24 cellular contexts compared by ENCODE assay signal in the genomic region with DNA sequence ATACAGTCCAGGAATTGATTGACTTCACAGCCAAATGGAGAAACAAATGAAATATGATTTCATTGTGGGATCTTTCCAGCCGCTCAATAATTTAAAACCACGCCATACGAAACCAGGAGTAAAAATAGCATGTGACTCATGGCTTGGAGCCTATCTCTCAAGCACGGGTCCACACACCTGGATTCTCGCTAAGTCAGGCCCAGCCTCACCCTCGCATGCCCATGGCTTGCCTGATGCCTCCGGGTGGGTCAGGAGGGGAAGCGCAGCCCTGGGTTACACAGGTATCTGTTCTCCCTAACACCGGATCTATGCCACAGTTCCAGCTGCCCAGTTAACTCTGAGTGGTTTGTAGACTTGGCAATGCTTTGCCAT. TPM values are rescaled to one million over a fixed set of nuclear protein-coding genes. Genes with fewer than 3 reads are reported as not detected.
DNase-seq lines count a peak whose midpoint lies in the region; ATAC-seq, FAIRE-seq and TF ChIP-seq lines count a peak whose summit lies in the region.
"Had no signal": no experiment of that assay in that cellular context is flagged by ENCODE, and none has a peak within 500 bp of the region (broad histone marks: within the 10 kb centered on the region; RNA-seq: fewer than 3 reads in every experiment).

No MANE protein-coding gene starts in this region.

- H3K36me3 Mint-ChIP-seq in memory B cell, result no peaks in the 10 kb centered on the region
- no peaks in the 10 kb centered on the region for H3K36me3 Mint-ChIP-seq in stimulated activated effector memory CD8-positive, alpha-beta T cell treated with anti-CD3 and anti-CD28 coated beads, Interleukin-12 subunit alpha, Interleukin-12 subunit beta, amount 100 ng/mL, for 72 hours
- H3K36me3 Mint-ChIP-seq: activated naive CD4-positive, alpha-beta T cell treated with anti-CD3 and anti-CD28 coated beads, Interleukin-2, amount 10 ng/mL, durations not matched to agents 7 days and 5 days; immature natural killer cell had no signal

- no peak overlapping the region for H3K4me3 ChIP-seq in DOHH2 (ENCODE audit: low read length)
- no peak overlapping the region for H3K4me3 ChIP-seq in uterus

- no peaks in the 10 kb centered on the region for H4K20me1 ChIP-seq in DOHH2 (ENCODE audit: control insufficient read depth, insufficient read depth, low read depth, low read length)

- H3K27ac ChIP-seq in DOHH2 (ENCODE audit: low read depth, low read length) (no peak overlapping the region), uterus (no peak overlapping the region)

- no peaks in the 10 kb centered on the region for H3K36me3 ChIP-seq in DOHH2 (ENCODE audit: control insufficient read depth, low read length)
- no peaks in the 10 kb centered on the region for H3K36me3 ChIP-seq in uterus

- no peaks in the 10 kb centered on the region for H3K27me3 Mint-ChIP-seq in memory B cell
- H3K27me3 Mint-ChIP-seq: activated CD8-positive, alpha-beta T cell treated with anti-CD3 and anti-CD28 coated beads for 36 hours had no signal

- peaks cover 79% of the 10 kb centered on the region for H3K4me1 ChIP-seq in DOHH2 (ENCODE audit: control insufficient read depth, low read length)
- no peaks in the 10 kb centered on the region for H3K4me1 ChIP-seq in uterus

- peaks cover 42% of the 10 kb centered on the region for H3K4me1 Mint-ChIP-seq in memory B cell
- peaks cover 8% of the 10 kb centered on the region for H3K4me1 Mint-ChIP-seq in stimulated activated effector memory CD8-positive, alpha-beta T cell treated with anti-CD3 and anti-CD28 coated beads, Interleukin-12 subunit alpha, Interleukin-12 subunit beta, amount 100 ng/mL, for 72 hours

- no peaks in the 10 kb centered on the region for H3K9me2 ChIP-seq in DOHH2 (replicated peaks; ENCODE audit: control insufficient read depth, low read length)

- 0 out of 2 replicates have a peak, but pooled peaks cover 11% of the 10 kb centered on the region for H3F3A ChIP-seq in DOHH2 (ENCODE audit: control insufficient read depth, insufficient read depth)

- ATAC-seq in memory B cell (ENCODE audit: low read depth), result no peak
- no peak for ATAC-seq in stimulated activated effector memory CD8-positive, alpha-beta T cell treated with anti-CD3 and anti-CD28 coated beads, Interleukin-12 subunit alpha, Interleukin-12 subunit beta, amount 100 ng/mL, for 72 hours
- ATAC-seq: activated CD8-positive, alpha-beta T cell treated with anti-CD3 and anti-CD28 coated beads for 36 hours; left colon; Panc1; right cardiac atrium had no signal

- peak; percentile 88 for DNase-seq in RPMI8226
- DNase-seq in memory B cell (ENCODE audit: low spot score in 2 of 2), result no peak
- no peak for DNase-seq in stimulated activated effector memory CD8-positive, alpha-beta T cell treated with anti-CD3 and anti-CD28 coated beads, Interleukin-12 subunit alpha, Interleukin-12 subunit beta, amount 100 ng/mL, for 72 hours (ENCODE audit: low spot score in 2 of 2)
- no peak for DNase-seq in uterus
- DNase-seq in erythroblast (lab: John Stamatoyannopoulos, UW), result no peak
- no peak for DNase-seq in H54 (ENCODE audit: insufficient read length, low spot score)
- DNase-seq: activated CD4-positive, CD25-positive, alpha-beta regulatory T cell treated with anti-CD3 and anti-CD28 coated beads, Interleukin-2, amount 50 U/mL, for 72 hours; activated CD8-positive, alpha-beta memory T cell treated with anti-CD3 and anti-CD28 coated beads, Interleukin-2, amount 50 U/mL, for 48 hours; activated CD8-positive, alpha-beta T cell treated with anti-CD3 and anti-CD28 coated beads for 36 hours; activated naive CD4-positive, alpha-beta T cell treated with anti-CD3 and anti-CD28 coated beads, Interleukin-2, amount 10 ng/mL, durations not matched to agents 7 days and 5 days; amniotic stem cell; C1 segment of cervical spinal cord; COR-L47; HFFc6; immature natural killer cell; IMR-90; left colon; NCI-H524 treated with DMSO at 0.1 percent for 48 hours; SHP77 treated with DMSO at 0.1 percent for 48 hours; trophoblast cell had no signal

- H3K79me2 ChIP-seq in DOHH2 (ENCODE audit: control insufficient read depth, low read length), result peaks cover 13% of the 10 kb centered on the region

- peak overlapping the region; percentile 82; the same call in 1 of the 2 replicates for H3K4me2 ChIP-seq in DOHH2 (ENCODE audit: low read length)

- TF ChIP-seq POLR2A in uterus (IDR thresholded peaks at IDR 0.05), result no peak
- no peak for TF ChIP-seq POLR2A in erythroblast (IDR thresholded peaks at IDR 0.05; ENCODE audit: low read length)
- TF ChIP-seq POLR2A in H54 (IDR thresholded peaks at IDR 0.05; ENCODE audit: low read depth, low read length), result no peak

- H3K27ac Mint-ChIP-seq in memory B cell, result peak overlapping the region; percentile 43
- peak overlapping the region; percentile 48 for H3K27ac Mint-ChIP-seq in stimulated activated effector memory CD8-positive, alpha-beta T cell treated with anti-CD3 and anti-CD28 coated beads, Interleukin-12 subunit alpha, Interleukin-12 subunit beta, amount 100 ng/mL, for 72 hours
- H3K27ac Mint-ChIP-seq: activated CD8-positive, alpha-beta T cell treated with anti-CD3 and anti-CD28 coated beads for 36 hours; HFFc6; immature natural killer cell had no signal

- no peak overlapping the region for H3K4me3 Mint-ChIP-seq in memory B cell
- H3K4me3 Mint-ChIP-seq in stimulated activated effector memory CD8-positive, alpha-beta T cell treated with anti-CD3 and anti-CD28 coated beads, Interleukin-12 subunit alpha, Interleukin-12 subunit beta, amount 100 ng/mL, for 72 hours, result no peak overlapping the region
- H3K4me3 Mint-ChIP-seq: activated CD8-positive, alpha-beta T cell treated with anti-CD3 and anti-CD28 coated beads for 36 hours; activated naive CD4-positive, alpha-beta T cell treated with anti-CD3 and anti-CD28 coated beads, Interleukin-2, amount 10 ng/mL, durations not matched to agents 7 days and 5 days; HFFc6; immature natural killer cell had no signal

- intact Hi-C loops in uterus (cut with DNase I; ENCODE audit: low total_unique reads), result no loop called here

- no peak for FAIRE-seq in H54 (lab: Jason Lieb, UNC)
- FAIRE-seq: endothelial cell of umbilical vein had no signal

- TF ChIP-seq CTCF in DOHH2 (IDR thresholded peaks at IDR 0.05; ENCODE audit: low read depth, low read length, poor library complexity, severe bottlenecking) (no peak), uterus (IDR thresholded peaks at IDR 0.05) (no peak)

- H3K9me3 Mint-ChIP-seq in memory B cell, result peaks cover 10% of the 10 kb centered on the region
- no peaks in the 10 kb centered on the region for H3K9me3 Mint-ChIP-seq in stimulated activated effector memory CD8-positive, alpha-beta T cell treated with anti-CD3 and anti-CD28 coated beads, Interleukin-12 subunit alpha, Interleukin-12 subunit beta, amount 100 ng/mL, for 72 hours

- H3K9me3 ChIP-seq in DOHH2 (ENCODE audit: control insufficient read depth, insufficient read depth, low read length) (peaks cover 13% of the 10 kb centered on the region), uterus (no peaks in the 10 kb centered on the region)

- H3K27me3 ChIP-seq in DOHH2 (ENCODE audit: control insufficient read depth, low read length), result no peaks in the 10 kb centered on the region
- H3K27me3 ChIP-seq in uterus, result no peaks in the 10 kb centered on the region

RNA-seq across cellular contexts. Expression of a gene that starts 5.6 kb away (rescaled TPM):
- total RNA-seq in uterus, result 1 to 10 TPM in 2 of 4 donors, under 1 TPM in 2; 0.77 to 6.0 (median 1.5) TPM

RNA-seq across cellular contexts. Expression of a gene that starts 34.9 kb away (rescaled TPM):
- total RNA-seq in uterus, result 10 to 100 TPM in 2 of 4 donors, 1 to 10 TPM in 2; 5.1 to 16.4 (median 11.3) TPM
